In the genomic region with DNA sequence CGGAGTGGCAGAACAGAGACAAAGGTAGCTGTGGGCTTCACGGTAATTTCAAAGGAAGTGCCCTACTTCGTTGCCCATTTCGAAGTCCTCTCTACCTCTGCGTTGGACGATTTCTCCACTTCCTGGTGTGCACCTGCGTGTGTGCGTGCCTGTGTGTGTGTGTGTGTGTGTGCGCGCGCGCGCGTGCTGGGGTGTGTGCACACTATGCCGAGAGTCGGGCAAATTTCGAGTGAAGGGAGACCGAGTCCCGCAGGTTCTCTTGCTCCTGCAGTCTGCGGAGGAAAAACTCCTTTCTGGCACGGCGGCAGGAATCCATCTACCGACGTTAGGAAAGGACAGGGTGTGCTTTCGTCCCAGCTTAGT, we compare ENCODE assay signal across 1 cellular context. TPM values are rescaled to one million over a fixed set of nuclear protein-coding genes. Genes with fewer than 3 reads are reported as not detected.
"Had no signal": no experiment of that assay in that cellular context is flagged by ENCODE, and none has a peak within 500 bp of the region (broad histone marks: within the 10 kb centered on the region; RNA-seq: fewer than 3 reads in every experiment).

No MANE protein-coding gene starts in this region.

RNA-seq across cellular contexts. Expression of a gene that starts 32.6 kb away (rescaled TPM):
- total RNA-seq: PC-3 had no signal
